In genomic region chr7:107167483-107168232, GRCh38 we compare ENCODE assay signal across 8 cellular contexts. TPM values are rescaled to one million over a fixed set of nuclear protein-coding genes. Genes with fewer than 3 reads are reported as not detected.
A peak's percentile ranks its signal among the peaks of the same experiment; 100 is the strongest.
DNase-seq lines count a peak whose midpoint lies in the region; ATAC-seq, FAIRE-seq and TF ChIP-seq lines count a peak whose summit lies in the region.

No MANE protein-coding gene starts in this region.

- peaks cover 11 to 26% (median 25%) of the 10 kb centered on the region in 3 donors for H3K4me1 ChIP-seq in pancreas

- no peaks in the 10 kb centered on the region for H3K27me3 ChIP-seq in pancreas

- FAIRE-seq in D721Med (lab: Jason Lieb, UNC), result peak; percentile 21
- FAIRE-seq in pancreas (lab: Jason Lieb, UNC), result peak; percentile 94

- H3K4me3 ChIP-seq in pancreas, result peak overlapping the region; percentile 18 to 46 (median 34)

- intact Hi-C loops in Right ventricle myocardium inferior (cut with DNase I), result loop anchor here (1.0 to 5.0 kb wide), 3 partner anchors 505 to 1095 kb away; partner anchors contain the start of genes CCDC71L and DLD
- intact Hi-C loops in pancreas (cut with DNase I), result no loop called here

- H3K36me3 Mint-ChIP-seq in activated naive CD8-positive, alpha-beta T cell treated with anti-CD3 and anti-CD28 coated beads, Interleukin-2, amount 10 ng/mL, durations not matched to agents 7 days and 5 days, result peaks cover 1% of the 10 kb centered on the region

- TF ChIP-seq CTCF in D721Med (IDR thresholded peaks at IDR 0.05; ENCODE audit: insufficient read depth, missing control alignments) (peak; percentile 26), pancreas (IDR thresholded peaks at IDR 0.05) (peak in 3 of 4 donors; percentile 14 to 35 (median 14))

- H3K4me3 Mint-ChIP-seq in activated naive CD8-positive, alpha-beta T cell treated with anti-CD3 and anti-CD28 coated beads, Interleukin-2, amount 10 ng/mL, durations not matched to agents 7 days and 5 days, result peak overlapping the region; percentile 96

- H3K9me3 ChIP-seq in pancreas, result no peaks in the 10 kb centered on the region

- H3K36me3 ChIP-seq in pancreas, result no peaks in the 10 kb centered on the region

- ATAC-seq in activated naive CD8-positive, alpha-beta T cell treated with anti-CD3 and anti-CD28 coated beads, Interleukin-2, amount 10 ng/mL, durations not matched to agents 7 days and 5 days (ENCODE audit: low read depth), result no peak
- ATAC-seq in Right ventricle myocardium inferior (peak; percentile 0), pancreas (peak; percentile 21 to 34 (median 24)), GM19463 (IDR thresholded peaks at IDR 0.05; ENCODE audit: unreplicated experiment) (no peak), HG03521 (IDR thresholded peaks at IDR 0.05; ENCODE audit: unreplicated experiment) (no peak)

- H3K9me3 Mint-ChIP-seq in activated naive CD8-positive, alpha-beta T cell treated with anti-CD3 and anti-CD28 coated beads, Interleukin-2, amount 10 ng/mL, durations not matched to agents 7 days and 5 days, result no peaks in the 10 kb centered on the region

- DNase-seq in D721Med (ENCODE audit: insufficient read length, low spot score) (no peak), HuH-7.5 (ENCODE audit: low spot score) (peak; percentile 39), Right ventricle myocardium inferior (ENCODE audit: missing footprints) (no peak), pancreas (peak in 2 of 6 donors; percentile 22 to 59)
- no peak for DNase-seq in activated naive CD8-positive, alpha-beta T cell treated with anti-CD3 and anti-CD28 coated beads, Interleukin-2, amount 10 ng/mL, durations not matched to agents 7 days and 5 days

- POLR2A ChIA-PET in activated naive CD8-positive, alpha-beta T cell treated with anti-CD3 and anti-CD28 coated beads, Interleukin-2, amount 10 ng/mL, durations not matched to agents 7 days and 5 days (lab: Charles Lee), result interaction anchor here (0.7 to 2.9 kb wide), 15 partner anchors 9 to 1096 kb away, joined by 3 to 19 read pairs (median 6); partner anchors contain the start of genes CBLL1, DLD and PIK3CG

- WGBS in pancreas, 2 donors, result 0 to 1% methylated on average over 15 of the region's 15 CpGs

- H3K4me1 Mint-ChIP-seq in activated naive CD8-positive, alpha-beta T cell treated with anti-CD3 and anti-CD28 coated beads, Interleukin-2, amount 10 ng/mL, durations not matched to agents 7 days and 5 days, result peaks cover 11% of the 10 kb centered on the region

- peaks cover 2% of the 10 kb centered on the region for H3K27me3 Mint-ChIP-seq in activated naive CD8-positive, alpha-beta T cell treated with anti-CD3 and anti-CD28 coated beads, Interleukin-2, amount 10 ng/mL, durations not matched to agents 7 days and 5 days

- H3K27ac Mint-ChIP-seq in activated naive CD8-positive, alpha-beta T cell treated with anti-CD3 and anti-CD28 coated beads, Interleukin-2, amount 10 ng/mL, durations not matched to agents 7 days and 5 days, result peak overlapping the region; percentile 98

- H3K27ac ChIP-seq in pancreas, result peak overlapping the region; percentile 88 to 99 (median 94)

TF ChIP-seq in PFSK-1, 5 proteins besides CTCF, POLR2A, EP300 and RAD21:
- TF ChIP-seq POLR2AphosphoS5 (IDR thresholded peaks at IDR 0.05; ENCODE audit: low read depth, low read length) (peak; percentile 87), SIN3A (IDR thresholded peaks at IDR 0.05; ENCODE audit: borderline replicate concordance, insufficient read depth, low read length) (no peak), FOXP2 (optimal IDR thresholded peaks at IDR 0.05; ENCODE audit: borderline replicate concordance, extremely low read depth, extremely low read length, insufficient read depth) (no peak), TAF1 (IDR thresholded peaks at IDR 0.05; ENCODE audit: borderline replicate concordance, insufficient read depth, low read length) (peak; percentile 79; the same call in 1 of the 2 replicates)

RNA-seq across cellular contexts. Expression of gene HBP1, which starts 1.1 kb away (rescaled TPM):
- polyA plus RNA-seq in PFSK-1 (2012; ENCODE audit: insufficient read length, low read depth), result 24.6 TPM
- 10 to 100 TPM; 56.4 to 58.3 TPM for total RNA-seq in activated naive CD8-positive, alpha-beta T cell treated with anti-CD3 and anti-CD28 coated beads, Interleukin-2, amount 10 ng/mL, durations not matched to agents 7 days and 5 days
- 65.8 TPM for total RNA-seq in Right ventricle myocardium inferior
- total RNA-seq in pancreas, result 10 to 100 TPM; 22.6 to 50.4 (median 32.2) TPM
- 10 to 100 TPM; 13.3 to 19.4 TPM for polyA plus RNA-seq in pancreas

Comparison
In these comparisons a context has a peak if more than half of its experiments do, and no peak if none do; other contexts are left out.
1. ATAC-seq: peak in Right ventricle myocardium inferior (single experiment) and pancreas (4 of 4); none in activated naive CD8-positive, alpha-beta T cell treated with anti-CD3 and anti-CD28 coated beads, Interleukin-2, amount 10 ng/mL, durations not matched to agents 7 days and 5 days (single experiment), GM19463 (single experiment) and HG03521 (single experiment).